ENCODE assay signal across 19 cellular contexts in the genomic region with DNA sequence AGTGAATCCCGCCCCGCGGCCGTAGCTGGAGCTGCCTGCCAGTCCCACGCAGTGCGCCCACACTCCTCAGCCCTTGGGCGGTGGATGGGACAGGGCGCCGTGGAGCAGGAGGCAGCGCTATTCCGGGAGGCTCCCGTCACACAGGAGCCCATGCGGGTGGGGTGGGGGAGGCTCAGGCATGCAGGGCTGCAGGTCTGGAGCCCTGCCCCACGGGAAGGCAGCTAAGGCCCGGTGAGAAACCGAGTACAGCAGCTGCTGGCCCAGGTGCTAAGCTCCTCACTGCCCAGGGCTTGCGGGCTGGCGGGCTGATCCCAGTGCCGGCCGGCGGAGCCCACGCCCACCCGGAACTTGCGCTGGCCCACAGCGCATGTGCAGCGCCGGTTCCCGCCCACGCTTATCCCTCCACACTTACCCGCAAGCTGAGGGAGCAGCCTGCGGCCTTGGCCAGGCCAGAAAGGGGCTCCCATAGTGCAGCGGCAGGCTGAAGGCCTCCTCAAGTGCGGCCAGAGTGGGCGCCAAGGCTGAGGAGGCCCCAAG.
A peak's percentile ranks its signal among the peaks of the same experiment; 100 is the strongest.
DNase-seq lines count a peak whose midpoint lies in the region; ATAC-seq and TF ChIP-seq lines count a peak whose summit lies in the region.
"Had no signal": no experiment of that assay in that cellular context is flagged by ENCODE, and none has a peak within 500 bp of the region (broad histone marks: within the 10 kb centered on the region; RNA-seq: fewer than 3 reads in every experiment).

No MANE protein-coding gene starts in this region.

- intact Hi-C loops in right cardiac atrium (cut with DNase I) (no loop called here), heart right ventricle (cut with DNase I) (no loop called here), lower lobe of right lung (cut with DNase I) (no loop called here), gastrocnemius medialis (cut with DNase I; ENCODE audit: low total_unique reads) (no loop called here)

- H4K20me1 ChIP-seq in SK-N-SH (ENCODE audit: insufficient read depth) = no peaks in the 10 kb centered on the region

- POLR2A ChIA-PET in SK-N-SH (lab: Yijun Ruan, JAX) = no interaction called here

- no peak overlapping the region for H2AFZ ChIP-seq in SK-N-SH (ENCODE audit: low read depth)

- no peak for TF ChIP-seq RAD21 in SK-N-SH (IDR thresholded peaks at IDR 0.05; ENCODE audit: low read length)

- H3K9me2 ChIP-seq in SK-N-SH = no peaks in the 10 kb centered on the region

- H3K9me3 ChIP-seq in right cardiac atrium (ENCODE audit: control insufficient read depth, low read length) (no peaks in the 10 kb centered on the region), heart right ventricle (peaks cover 0 to 13% (median 0%) of the 10 kb centered on the region in 11 donors), RWPE2 (ENCODE audit: severe bottlenecking) (no peaks in the 10 kb centered on the region), lower lobe of right lung (no peaks in the 10 kb centered on the region), SK-N-SH (no peaks in the 10 kb centered on the region), gastrocnemius medialis (no peaks in the 10 kb centered on the region)
- H3K9me3 ChIP-seq: HAP-1 had no signal

- H3K4me2 ChIP-seq in SK-N-SH = no peak overlapping the region

- TF ChIP-seq EP300 in SK-N-SH (IDR thresholded peaks at IDR 0.05; ENCODE audit: borderline replicate concordance in 1 of 2, low read depth in 1 of 2, low read length in 1 of 2) = no peak

- DNase-seq in right cardiac atrium = peak in 2 of 3 donors; percentile 34 to 42
- DNase-seq in heart right ventricle = no peak
- DNase-seq in RWPE2 (ENCODE audit: low spot score) = peak; percentile 33
- peak; percentile 32 for DNase-seq in lower lobe of right lung
- DNase-seq in GF-D8 (lab: John Stamatoyannopoulos, UW) = no peak
- no peak for DNase-seq in SK-N-SH
- DNase-seq in gastrocnemius medialis = no peak
- DNase-seq: CD8-positive, alpha-beta memory T cell; KG1; NCI-H1105; NCI-H146; NCI-H2029; NCI-H345; NCI-H524; NCI-H774; NK-92 treated with Interleukin-12 subunit alpha and Interleukin-12 subunit beta, amount 100 ng/mL, for 24 hours had no signal

- H3K4me3 ChIP-seq in right cardiac atrium (ENCODE audit: low read length) = no peak overlapping the region
- H3K4me3 ChIP-seq in heart right ventricle = no peak overlapping the region
- H3K4me3 ChIP-seq in RWPE2 (ENCODE audit: severe bottlenecking) = no peak overlapping the region
- no peak overlapping the region for H3K4me3 ChIP-seq in lower lobe of right lung
- no peak overlapping the region for H3K4me3 ChIP-seq in SK-N-SH (ENCODE audit: low read depth in 2 of 2, low read length in 1 of 2)
- no peak overlapping the region for H3K4me3 ChIP-seq in gastrocnemius medialis
- H3K4me3 ChIP-seq: GM12878, HAP-1 had no signal

- CTCF ChIA-PET in SK-N-SH (lab: Yijun Ruan, JAX) = no interaction called here

- ATAC-seq in right cardiac atrium (no peak), heart right ventricle (no peak), RWPE2 (ENCODE audit: low read depth) (no peak), lower lobe of right lung (no peak), gastrocnemius medialis (no peak)
- ATAC-seq: GM12878 had no signal

- no peaks in the 10 kb centered on the region for H3K27me3 ChIP-seq in right cardiac atrium (ENCODE audit: control insufficient read depth, insufficient read depth)
- no peaks in the 10 kb centered on the region for H3K27me3 ChIP-seq in heart right ventricle
- no peaks in the 10 kb centered on the region for H3K27me3 ChIP-seq in RWPE2 (ENCODE audit: insufficient read depth, poor library complexity, severe bottlenecking)
- H3K27me3 ChIP-seq in lower lobe of right lung (ENCODE audit: low read depth) = no peaks in the 10 kb centered on the region
- H3K27me3 ChIP-seq in SK-N-SH (ENCODE audit: insufficient read depth) = no peaks in the 10 kb centered on the region
- H3K27me3 ChIP-seq in gastrocnemius medialis = no peaks in the 10 kb centered on the region

- in situ Hi-C loops in gastrocnemius medialis (cut with MboI; ENCODE audit: low sequenced_read_pairs in 4 of 4) = no loop called here

- H3K4me1 ChIP-seq in right cardiac atrium (ENCODE audit: control insufficient read depth, insufficient read depth, low read length) (no peaks in the 10 kb centered on the region), heart right ventricle (no peaks in the 10 kb centered on the region), RWPE2 (ENCODE audit: insufficient read depth, poor library complexity, severe bottlenecking) (peaks cover 14% of the 10 kb centered on the region), lower lobe of right lung (no peaks in the 10 kb centered on the region), SK-N-SH (ENCODE audit: control insufficient read depth in 1 of 2, insufficient read depth in 2 of 2, low read depth in 1 of 2, low read length in 1 of 2) (no peaks in the 10 kb centered on the region), gastrocnemius medialis (no peaks in the 10 kb centered on the region)
- H3K4me1 ChIP-seq: HAP-1 had no signal

- TF ChIP-seq POLR2A in gastrocnemius medialis (IDR thresholded peaks at IDR 0.05) = no peak

- TF ChIP-seq CTCF in heart right ventricle (IDR thresholded peaks at IDR 0.05) (no peak), RWPE2 (IDR thresholded peaks at IDR 0.05; ENCODE audit: poor library complexity, severe bottlenecking) (no peak), lower lobe of right lung (IDR thresholded peaks at IDR 0.05) (no peak), SK-N-SH (IDR thresholded peaks at IDR 0.05) (no peak), gastrocnemius medialis (IDR thresholded peaks at IDR 0.05 in 4 of 5, conservative IDR thresholded peaks at IDR 0.05 in 1 of 5) (no peak)

- no peaks in the 10 kb centered on the region for H3F3A ChIP-seq in SK-N-SH (replicated peaks; ENCODE audit: insufficient read depth)

- H3K27ac ChIP-seq in right cardiac atrium (ENCODE audit: low read length) (no peak overlapping the region), heart right ventricle (no peak overlapping the region), RWPE2 (ENCODE audit: poor library complexity, severe bottlenecking) (no peak overlapping the region), lower lobe of right lung (no peak overlapping the region), SK-N-SH (ENCODE audit: low read depth in 2 of 2, low read length in 1 of 2) (no peak overlapping the region), gastrocnemius medialis (no peak overlapping the region)
- H3K27ac ChIP-seq: C4-2B had no signal

- H3K36me3 ChIP-seq in heart right ventricle (no peaks in the 10 kb centered on the region), RWPE2 (ENCODE audit: low read depth) (no peaks in the 10 kb centered on the region), lower lobe of right lung (no peaks in the 10 kb centered on the region), SK-N-SH (replicated peaks in 1 of 2; ENCODE audit: control insufficient read depth in 1 of 2, insufficient read depth in 2 of 2, low read length in 1 of 2) (no peaks in the 10 kb centered on the region), gastrocnemius medialis (no peaks in the 10 kb centered on the region)
- H3K36me3 ChIP-seq: HAP-1 had no signal

- H3K9ac ChIP-seq in SK-N-SH = no peak overlapping the region

- WGBS in right cardiac atrium = 98% methylated on average over 34 of the region's 34 CpGs
- WGBS in heart right ventricle, 2 donors = 97 to 98% methylated on average over 34 of the region's 34 CpGs
- WGBS in SK-N-SH (ENCODE audit: low lambda C conversion rate) = 79% methylated on average over 15 of the region's 34 CpGs

- H3K79me2 ChIP-seq in SK-N-SH (ENCODE audit: insufficient read depth) = no peaks in the 10 kb centered on the region

TF ChIP-seq in SK-N-SH, 30 proteins besides CTCF, POLR2A, EP300 and RAD21 (continues in another document):
- no peak for TF ChIP-seq YY1 (IDR thresholded peaks at IDR 0.05; ENCODE audit: low read depth)
- no peak for TF ChIP-seq ELF1 (IDR thresholded peaks at IDR 0.05)
- no peak for TF ChIP-seq EZH2phosphoT487 (IDR thresholded peaks at IDR 0.05; ENCODE audit: borderline replicate concordance, low read depth)
- TF ChIP-seq GATA2 (CRISPR knock-in tag; IDR thresholded peaks at IDR 0.05) = no peak
- TF ChIP-seq TEAD4 (IDR thresholded peaks at IDR 0.05; ENCODE audit: borderline replicate concordance, insufficient read depth) = no peak
- no peak for TF ChIP-seq NFIC (IDR thresholded peaks at IDR 0.05; ENCODE audit: borderline replicate concordance)
- no peak for TF ChIP-seq ZBTB33 (IDR thresholded peaks at IDR 0.05; ENCODE audit: borderline replicate concordance, low read depth)

Comparison
In these comparisons a context has a peak if more than half of its experiments do, and no peak if none do; other contexts are left out.
1. DNase-seq: peak in right cardiac atrium (2 of 3), RWPE2 (single experiment) and lower lobe of right lung (single experiment); none in heart right ventricle (0 of 2), GF-D8 (single experiment), SK-N-SH (single experiment) and gastrocnemius medialis (0 of 2).